8 cellular contexts compared by ENCODE assay signal in genomic region chr14:69719501-69719951, GRCh38. TPM values are rescaled to one million over a fixed set of nuclear protein-coding genes. Genes with fewer than 3 reads are reported as not detected.
A peak's percentile ranks its signal among the peaks of the same experiment; 100 is the strongest.
DNase-seq lines count a peak whose midpoint lies in the region; FAIRE-seq and TF ChIP-seq lines count a peak whose summit lies in the region.

No MANE protein-coding gene starts in this region.

- no peaks in the 10 kb centered on the region for H4K20me1 ChIP-seq in astrocyte (ENCODE audit: insufficient read depth, low read length)

- H3K36me3 ChIP-seq in astrocyte (ENCODE audit: insufficient read depth, low read length): no peaks in the 10 kb centered on the region
- H3K36me3 ChIP-seq in right atrium auricular region: no peaks in the 10 kb centered on the region
- no peaks in the 10 kb centered on the region for H3K36me3 ChIP-seq in BE2C

- no peaks in the 10 kb centered on the region for H3K79me2 ChIP-seq in astrocyte (ENCODE audit: insufficient read depth, low read length)

- peaks cover 2% of the 10 kb centered on the region for H3K27me3 Mint-ChIP-seq in astrocyte (ENCODE audit: low read depth, unreplicated experiment)
- no peaks in the 10 kb centered on the region for H3K27me3 Mint-ChIP-seq in activated CD4-positive, alpha-beta T cell treated with anti-CD3 and anti-CD28 coated beads, Interleukin-2, amount 10 ng/mL, durations not matched to agents 7 days and 5 days

- H3K36me3 Mint-ChIP-seq in astrocyte (ENCODE audit: low read depth, unreplicated experiment): peaks cover 4% of the 10 kb centered on the region
- H3K36me3 Mint-ChIP-seq in activated CD4-positive, alpha-beta T cell treated with anti-CD3 and anti-CD28 coated beads, Interleukin-2, amount 10 ng/mL, durations not matched to agents 7 days and 5 days (ENCODE audit: low read depth): peaks cover 17% of the 10 kb centered on the region

- POLR2A ChIA-PET in activated CD4-positive, alpha-beta T cell treated with anti-CD3 and anti-CD28 coated beads, Interleukin-2, amount 10 ng/mL, durations not matched to agents 7 days and 5 days (lab: Charles Lee): no interaction called here

- H3K4me1 Mint-ChIP-seq in astrocyte (ENCODE audit: low read depth, unreplicated experiment): peaks cover 29% of the 10 kb centered on the region
- peaks cover 30% of the 10 kb centered on the region for H3K4me1 Mint-ChIP-seq in activated CD4-positive, alpha-beta T cell treated with anti-CD3 and anti-CD28 coated beads, Interleukin-2, amount 10 ng/mL, durations not matched to agents 7 days and 5 days

- no peaks in the 10 kb centered on the region for H3K9me3 Mint-ChIP-seq in astrocyte (ENCODE audit: unreplicated experiment)
- no peaks in the 10 kb centered on the region for H3K9me3 Mint-ChIP-seq in activated CD4-positive, alpha-beta T cell treated with anti-CD3 and anti-CD28 coated beads, Interleukin-2, amount 10 ng/mL, durations not matched to agents 7 days and 5 days

- H3K4me1 ChIP-seq in astrocyte (ENCODE audit: insufficient read depth, low read length) (peaks cover 29% of the 10 kb centered on the region), right atrium auricular region (peaks cover 0 to 46% of the 10 kb centered on the region in 2 donors), BE2C (peaks cover 8% of the 10 kb centered on the region)

- H3K27ac ChIP-seq in astrocyte (ENCODE audit: low read depth, low read length): peak overlapping the region; percentile 58
- H3K27ac ChIP-seq in right atrium auricular region: peak overlapping the region; percentile 47 to 53
- H3K27ac ChIP-seq in skin epidermis: peak overlapping the region in 12 of 21 experiments; percentile 3 to 75 (median 56)

- FAIRE-seq in astrocyte (lab: Jason Lieb, UNC): no peak

- H3K4me3 Mint-ChIP-seq in astrocyte (ENCODE audit: unreplicated experiment): no peak overlapping the region
- no peak overlapping the region for H3K4me3 Mint-ChIP-seq in activated CD4-positive, alpha-beta T cell treated with anti-CD3 and anti-CD28 coated beads, Interleukin-2, amount 10 ng/mL, durations not matched to agents 7 days and 5 days

- no peak overlapping the region for H3K9ac ChIP-seq in astrocyte (ENCODE audit: low read length)

- H3K4me3 ChIP-seq in astrocyte (ENCODE audit: insufficient read depth, low read depth, low read length) (no peak overlapping the region), right atrium auricular region (no peak overlapping the region), skin epidermis (no peak overlapping the region), BE2C (ENCODE audit: low read depth, low read length) (no peak overlapping the region)

- no peak overlapping the region for H2AFZ ChIP-seq in astrocyte (ENCODE audit: low read depth, low read length)

- H3K27me3 ChIP-seq in astrocyte (ENCODE audit: insufficient read depth, low read length): no peaks in the 10 kb centered on the region
- H3K27me3 ChIP-seq in right atrium auricular region: no peaks in the 10 kb centered on the region
- H3K27me3 ChIP-seq in BE2C: no peaks in the 10 kb centered on the region

- H3K27ac Mint-ChIP-seq in astrocyte (ENCODE audit: unreplicated experiment): peak overlapping the region; percentile 59
- no peak overlapping the region for H3K27ac Mint-ChIP-seq in activated CD4-positive, alpha-beta T cell treated with anti-CD3 and anti-CD28 coated beads, Interleukin-2, amount 10 ng/mL, durations not matched to agents 7 days and 5 days

- H3K9me3 ChIP-seq in astrocyte (ENCODE audit: insufficient read depth, low read depth, low read length) (no peaks in the 10 kb centered on the region), right atrium auricular region (no peaks in the 10 kb centered on the region), BE2C (no peaks in the 10 kb centered on the region)

- peak overlapping the region; percentile 55 for H3K4me2 ChIP-seq in astrocyte (ENCODE audit: low read length)

- peak; percentile 64 for DNase-seq in HK-2 (ENCODE audit: unreplicated experiment)
- DNase-seq in astrocyte (ENCODE audit: low read depth): peak; percentile 95
- peak; percentile 86 for DNase-seq in right atrium auricular region (ENCODE audit: low spot score)
- no peak for DNase-seq in BE2C
- DNase-seq in HuH-7.5 (ENCODE audit: low spot score): no peak
- no peak for DNase-seq in SW480 (ENCODE audit: low spot score)
- no peak for DNase-seq in activated CD4-positive, alpha-beta T cell treated with anti-CD3 and anti-CD28 coated beads, Interleukin-2, amount 10 ng/mL, durations not matched to agents 7 days and 5 days

- TF ChIP-seq CTCF in astrocyte (IDR thresholded peaks at IDR 0.05; ENCODE audit: insufficient read depth, low read depth, low read length): no peak
- no peak for TF ChIP-seq CTCF in right atrium auricular region (IDR thresholded peaks at IDR 0.05)
- TF ChIP-seq CTCF in BE2C (IDR thresholded peaks at IDR 0.05; ENCODE audit: low read depth, low read length): no peak

- CTCF ChIA-PET in activated CD4-positive, alpha-beta T cell treated with anti-CD3 and anti-CD28 coated beads, Interleukin-2, amount 10 ng/mL, durations not matched to agents 7 days and 5 days (lab: Charles Lee): interaction anchor here (0.7 to 1.7 kb wide), 4 partner anchors 17 to 135 kb away, joined by 3 to 5 read pairs (median 4); no protein-coding TSS in a partner anchor

RNA-seq across cellular contexts. Expression of gene SRSF5, which starts 47.4 kb away (rescaled TPM):
- total RNA-seq in astrocyte: 195 and 203 TPM in 2 replicates
- 100 to 1,000 TPM in 1 of 2 donors, 10 to 100 TPM in 1; 96.8 to 111 TPM for total RNA-seq in right atrium auricular region
- 340 TPM for polyA plus RNA-seq in BE2C (2012; ENCODE audit: insufficient read depth, insufficient read length, low read depth)
- total RNA-seq in activated CD4-positive, alpha-beta T cell treated with anti-CD3 and anti-CD28 coated beads, Interleukin-2, amount 10 ng/mL, durations not matched to agents 7 days and 5 days: 100 to 1,000 TPM; 390 to 392 TPM

Comparison
In these comparisons a context has a peak if more than half of its experiments do, and no peak if none do; other contexts are left out.
1. DNase-seq: peak in HK-2 (single experiment), astrocyte (single experiment) and right atrium auricular region (single experiment); none in BE2C (single experiment), HuH-7.5 (single experiment), SW480 (single experiment) and activated CD4-positive, alpha-beta T cell treated with anti-CD3 and anti-CD28 coated beads, Interleukin-2, amount 10 ng/mL, durations not matched to agents 7 days and 5 days (single experiment).
2. Peak in every context shown above with its lines, with median percentiles within 50 percentile points of each other: H3K27ac ChIP-seq.